ENCODE assay signal across 10 cellular contexts in genomic region chr19:34985249-34986022, GRCh38. TPM values are rescaled to one million over a fixed set of nuclear protein-coding genes. Genes with fewer than 3 reads are reported as not detected.
DNase-seq lines count a peak whose midpoint lies in the region; TF ChIP-seq lines count a peak whose summit lies in the region.
"Had no signal": no experiment of that assay in that cellular context is flagged by ENCODE, and none has a peak within 500 bp of the region (broad histone marks: within the 10 kb centered on the region; RNA-seq: fewer than 3 reads in every experiment).

No MANE protein-coding gene starts in this region.

- no peak overlapping the region for H3K4me3 Mint-ChIP-seq in endodermal cell
- no peak overlapping the region for H3K4me3 Mint-ChIP-seq in nephron
- H3K4me3 Mint-ChIP-seq: dendritic cell treated with granulocyte-macrophage colony-stimulating factor and Interleukin-4, amounts not matched to agents 40 ng/mL and 50 ng/mL, for 4 days had no signal

- H3K4me3 ChIP-seq in BLaER1 treated with 17β-estradiol and CSF1 and Interleukin-3, amounts not matched to agents 10 nM and 100 nM, result no peak overlapping the region; a peak in 1 of 20 replicates
- H3K4me3 ChIP-seq in endodermal cell (ENCODE audit: low read length), result no peak overlapping the region
- H3K4me3 ChIP-seq in Karpas-422 (ENCODE audit: low read length), result no peak overlapping the region
- H3K4me3 ChIP-seq: SK-N-MC had no signal

- H4K20me1 ChIP-seq in BLaER1 treated with 17β-estradiol and CSF1 and Interleukin-3, amounts not matched to agents 10 nM and 100 nM, result no peaks in the 10 kb centered on the region
- H4K20me1 ChIP-seq in Karpas-422 (ENCODE audit: insufficient read depth, low read depth, low read length), result no peaks in the 10 kb centered on the region

- H3K27me3 Mint-ChIP-seq in endodermal cell (ENCODE audit: insufficient read depth), result no peaks in the 10 kb centered on the region
- peaks cover 3% of the 10 kb centered on the region for H3K27me3 Mint-ChIP-seq in nephron (ENCODE audit: low read depth)

- H3K4me1 Mint-ChIP-seq in endodermal cell, result no peaks in the 10 kb centered on the region
- H3K4me1 Mint-ChIP-seq in nephron, result peaks cover 11% of the 10 kb centered on the region

- H3K9me2 ChIP-seq in Karpas-422 (replicated peaks; ENCODE audit: insufficient read depth, low read length), result no peaks in the 10 kb centered on the region

- H3K36me3 Mint-ChIP-seq in endodermal cell (ENCODE audit: low read depth) (no peaks in the 10 kb centered on the region), nephron (ENCODE audit: low read depth) (no peaks in the 10 kb centered on the region)

- H3K79me2 ChIP-seq in Karpas-422 (ENCODE audit: low read length), result no peaks in the 10 kb centered on the region

- H3K27ac Mint-ChIP-seq in endodermal cell (no peak overlapping the region), nephron (peak overlapping the region; percentile 13 to 87 (median 28))
- H3K27ac Mint-ChIP-seq: dendritic cell treated with granulocyte-macrophage colony-stimulating factor and Interleukin-4, amounts not matched to agents 40 ng/mL and 50 ng/mL, for 4 days had no signal

- peak; percentile 88 for DNase-seq in NCI-H69 (lab: John Stamatoyannopoulos, UW)
- peak; percentile 63 for DNase-seq in endodermal cell
- DNase-seq in HuH-7 (ENCODE audit: low spot score), result no peak
- DNase-seq in Karpas-422, result no peak
- DNase-seq in NCI-H526 treated with DMSO at 0.1 percent for 48 hours (lab: John Stamatoyannopoulos, UW), result no peak
- no peak for DNase-seq in NCI-H526 (lab: John Stamatoyannopoulos, UW)

- H3K9me3 Mint-ChIP-seq in endodermal cell (peaks cover 10% of the 10 kb centered on the region), nephron (peaks cover 17% of the 10 kb centered on the region)

- H3K4me2 ChIP-seq in BLaER1 treated with 17β-estradiol and CSF1 and Interleukin-3, amounts not matched to agents 10 nM and 100 nM, result peak overlapping the region; percentile 28 to 72 (median 59)
- H3K4me2 ChIP-seq in Karpas-422 (ENCODE audit: low read depth, low read length, poor library complexity, severe bottlenecking), result no peak overlapping the region

- H3K9me3 ChIP-seq in BLaER1 treated with 17β-estradiol and CSF1 and Interleukin-3, amounts not matched to agents 10 nM and 100 nM (replicated peaks in 1 of 11), result peaks cover 0 to 5% (median 0%) of the 10 kb centered on the region in 11 experiments; a peak in 1 of 22 replicates
- H3K9me3 ChIP-seq in endodermal cell (ENCODE audit: control insufficient read depth, low read length) (no peaks in the 10 kb centered on the region), Karpas-422 (ENCODE audit: low read length) (no peaks in the 10 kb centered on the region)

- WGBS in endodermal cell (ENCODE audit: insufficient coverage in 1 of 2, insufficient read length in 1 of 2), 2 experiments, result 51 to 64% methylated on average over 5 to 7 of the region's 7 CpGs

- no peak overlapping the region for H2AFZ ChIP-seq in Karpas-422 (ENCODE audit: low read length)

- no peaks in the 10 kb centered on the region for H3K27me3 ChIP-seq in BLaER1 treated with 17β-estradiol and CSF1 and Interleukin-3, amounts not matched to agents 10 nM and 100 nM
- no peaks in the 10 kb centered on the region for H3K27me3 ChIP-seq in endodermal cell (ENCODE audit: control insufficient read depth, insufficient read depth, low read length, poor library complexity, severe bottlenecking)
- no peaks in the 10 kb centered on the region for H3K27me3 ChIP-seq in Karpas-422 (ENCODE audit: low read length)

- H3K9ac ChIP-seq in BLaER1 treated with 17β-estradiol and CSF1 and Interleukin-3, amounts not matched to agents 10 nM and 100 nM, result no peak overlapping the region; a peak in 1 of 22 replicates
- H3K9ac ChIP-seq in endodermal cell (ENCODE audit: extremely low read depth, low read length, poor library complexity, severe bottlenecking), result no peak overlapping the region
- H3K9ac ChIP-seq in Karpas-422 (ENCODE audit: low read length), result no peak overlapping the region

- H3K27ac ChIP-seq in BLaER1 treated with 17β-estradiol and CSF1 and Interleukin-3, amounts not matched to agents 10 nM and 100 nM, result peak overlapping the region in 2 of 11 experiments; percentile 10 to 23; a peak in 2 of 22 replicates
- no peak overlapping the region for H3K27ac ChIP-seq in endodermal cell (ENCODE audit: low read depth, low read length)
- H3K27ac ChIP-seq in Karpas-422 (ENCODE audit: low read length), result no peak overlapping the region
- H3K27ac ChIP-seq: SK-N-MC had no signal

- H3K4me1 ChIP-seq in BLaER1 treated with 17β-estradiol and CSF1 and Interleukin-3, amounts not matched to agents 10 nM and 100 nM, result peaks cover 9 to 47% (median 22%) of the 10 kb centered on the region in 10 experiments
- no peaks in the 10 kb centered on the region for H3K4me1 ChIP-seq in endodermal cell (ENCODE audit: control insufficient read depth, insufficient read depth, low read length)
- H3K4me1 ChIP-seq in Karpas-422 (ENCODE audit: low read length), result no peaks in the 10 kb centered on the region

- no peaks in the 10 kb centered on the region for H3K36me3 ChIP-seq in BLaER1 treated with 17β-estradiol and CSF1 and Interleukin-3, amounts not matched to agents 10 nM and 100 nM
- no peaks in the 10 kb centered on the region for H3K36me3 ChIP-seq in endodermal cell (ENCODE audit: control insufficient read depth, insufficient read depth, low read length)
- no peaks in the 10 kb centered on the region for H3K36me3 ChIP-seq in Karpas-422 (ENCODE audit: insufficient read depth, low read length)

- TF ChIP-seq CTCF in endodermal cell (conservative IDR thresholded peaks at IDR 0.05), result no peak
- no peak for TF ChIP-seq CTCF in nephron (IDR thresholded peaks at IDR 0.05; ENCODE audit: unreplicated experiment in 3 of 3)

RNA-seq across cellular contexts. Expression of gene GRAMD1A, which starts 14.7 kb away (rescaled TPM):
- total RNA-seq in endodermal cell, result 100 to 1,000 TPM; 115 to 137 TPM
- polyA plus RNA-seq in endodermal cell (2013, experiment 1 of 2), result 101 TPM
- 87.3 TPM for polyA plus RNA-seq in endodermal cell (2013, experiment 2 of 2)
- total RNA-seq in Karpas-422 (2014; rRNA removed; shearing (Covaris generic); ENCODE audit: low replicate concordance), result 45.2 and 76.4 TPM in 2 replicates

RNA-seq across cellular contexts. Expression of gene ZNF792, which starts 21.4 kb away (rescaled TPM):
- total RNA-seq in endodermal cell, result 10 to 100 TPM; 30.2 to 32.1 TPM
- polyA plus RNA-seq in endodermal cell (2013, experiment 1 of 2), result 4.6 TPM
- polyA plus RNA-seq in endodermal cell (2013, experiment 2 of 2), result 5.4 TPM
- total RNA-seq in Karpas-422 (2014; rRNA removed; shearing (Covaris generic); ENCODE audit: low replicate concordance), result 11.4 and 12.8 TPM in 2 replicates

RNA-seq across cellular contexts. Expression of gene SCN1B, which starts 44.8 kb away (rescaled TPM):
- total RNA-seq in endodermal cell, result 1 to 10 TPM; 1.4 to 1.5 TPM
- 1.7 TPM for polyA plus RNA-seq in endodermal cell (2013, experiment 1 of 2)
- polyA plus RNA-seq in endodermal cell (2013, experiment 2 of 2), result 2.5 TPM
- 0.52 and 0.54 TPM in 2 replicates for total RNA-seq in Karpas-422 (2014; rRNA removed; shearing (Covaris generic); ENCODE audit: low replicate concordance)

RNA-seq across cellular contexts. Expression of gene HPN, which starts 56.1 kb away (rescaled TPM):
- total RNA-seq in endodermal cell, result 10 to 100 TPM; 29.0 to 49.6 TPM
- polyA plus RNA-seq in endodermal cell (2013, experiment 1 of 2), result 2.7 TPM
- polyA plus RNA-seq in endodermal cell (2013, experiment 2 of 2), result 2.8 TPM
- 0.11 TPM in 1 of 2 replicates, not detected in the other for total RNA-seq in Karpas-422 (2014; rRNA removed; shearing (Covaris generic); ENCODE audit: low replicate concordance)

RNA-seq across cellular contexts. Expression of gene ZNF30, which starts 58.7 kb away (rescaled TPM):
- 1 to 10 TPM; 4.6 to 6.8 TPM for total RNA-seq in endodermal cell
- 5.4 TPM for polyA plus RNA-seq in endodermal cell (2013, experiment 1 of 2)
- 5.2 TPM for polyA plus RNA-seq in endodermal cell (2013, experiment 2 of 2)
- 6.3 and 8.5 TPM in 2 replicates for total RNA-seq in Karpas-422 (2014; rRNA removed; shearing (Covaris generic); ENCODE audit: low replicate concordance)

Comparison
In these comparisons a context has a peak if more than half of its experiments do, and no peak if none do; other contexts are left out.
1. DNase-seq: peak in NCI-H69 (single experiment) and endodermal cell (single experiment); none in HuH-7 (single experiment), Karpas-422 (single experiment), NCI-H526 treated with DMSO at 0.1 percent for 48 hours (single experiment) and NCI-H526 (0 of 2).